Comparison of ENCODE assay signal across 8 cellular contexts in genomic region chr1:182839209-182840065, GRCh38. TPM values are rescaled to one million over a fixed set of nuclear protein-coding genes. Genes with fewer than 3 reads are reported as not detected.
DNase-seq lines count a peak whose midpoint lies in the region; ATAC-seq and TF ChIP-seq lines count a peak whose summit lies in the region.

Gene DHX9 (plus strand): TSS chr1:182839347. CDS start chr1:182842567, 3,220 bp downstream.

- no peaks in the 10 kb centered on the region for H3K27me3 Mint-ChIP-seq in memory B cell

- peak within 1 kb of the TSS; percentile 72 for H3K4me3 ChIP-seq in effector memory CD4-positive, alpha-beta T cell (ENCODE audit: insufficient read depth, low read depth, low read length, poor library complexity, severe bottlenecking)

- H3K9me3 ChIP-seq in effector memory CD4-positive, alpha-beta T cell (ENCODE audit: control insufficient read depth, low read length) = no peaks in the 10 kb centered on the region

- peak within 1 kb of the TSS; percentile 90 for H3K27ac ChIP-seq in effector memory CD4-positive, alpha-beta T cell (ENCODE audit: insufficient read depth, low read length, poor library complexity, severe bottlenecking)

- H3K4me1 ChIP-seq in effector memory CD4-positive, alpha-beta T cell (ENCODE audit: control insufficient read depth, insufficient read depth, low read length, poor library complexity, severe bottlenecking) = peaks cover 18% of the 10 kb centered on the region

- POLR2A ChIA-PET in activated CD8-positive, alpha-beta memory T cell treated with anti-CD3 and anti-CD28 coated beads for 36 hours (lab: Charles Lee) = interaction anchor here (0.6 to 1.3 kb wide), 3 partner anchors 49 to 236 kb away, joined by 4 to 11 read pairs (median 5); no protein-coding TSS in a partner anchor

- no peak for TF ChIP-seq CTCF in GM20000 (IDR thresholded peaks at IDR 0.05; ENCODE audit: extremely low read depth, missing control alignments)

- no peaks in the 10 kb centered on the region for H3K27me3 ChIP-seq in effector memory CD4-positive, alpha-beta T cell (replicated peaks; ENCODE audit: control insufficient read depth, insufficient read depth, low read length, poor library complexity, severe bottlenecking)

- DNase-seq in COLO668 (lab: John Stamatoyannopoulos, UW; ENCODE audit: unreplicated experiment) = peak; percentile 97
- peak; percentile 98 for DNase-seq in GM20000 (ENCODE audit: low spot score)
- peak; percentile 93 for DNase-seq in HT-29 (ENCODE audit: low spot score)
- DNase-seq in NK-92 treated with Interleukin-12 subunit alpha and Interleukin-12 subunit beta, amount 100 ng/mL, for 24 hours (lab: John Stamatoyannopoulos, UW) = peak; percentile 91
- peak; percentile 92 to 94 (median 92) for DNase-seq in effector memory CD4-positive, alpha-beta T cell
- DNase-seq in memory B cell (ENCODE audit: low spot score in 2 of 2) = peak; percentile 99 to 100
- peak; percentile 83 for DNase-seq in stimulated activated CD8-positive, alpha-beta memory T cell treated with anti-CD3 and anti-CD28 coated beads, Interleukin-12 subunit alpha, Interleukin-12 subunit beta, amount 100 ng/mL, for 24 hours (ENCODE audit: extremely low read depth)

- CTCF ChIA-PET in activated CD8-positive, alpha-beta memory T cell treated with anti-CD3 and anti-CD28 coated beads for 36 hours (lab: Charles Lee) = interaction anchor here (0.7 to 1.6 kb wide), 2 partner anchors 14 to 51 kb away, joined by 4 to 5 read pairs; no protein-coding TSS in a partner anchor

- peak within 1 kb of the TSS; percentile 95 for H3K4me3 Mint-ChIP-seq in memory B cell

- no peaks in the 10 kb centered on the region for H3K9me3 Mint-ChIP-seq in memory B cell

- peaks cover 32% of the 10 kb centered on the region for H3K4me1 Mint-ChIP-seq in memory B cell

- H3K27ac Mint-ChIP-seq in memory B cell = peak within 1 kb of the TSS; percentile 92

- ATAC-seq in memory B cell (ENCODE audit: low read depth) = peak; percentile 79

- peaks cover 21% of the 10 kb centered on the region for H3K36me3 ChIP-seq in effector memory CD4-positive, alpha-beta T cell (ENCODE audit: control insufficient read depth, insufficient read depth, low read length)

- peaks cover 8% of the 10 kb centered on the region for H3K36me3 Mint-ChIP-seq in memory B cell

RNA-seq across cellular contexts. Expression of gene DHX9, which starts in this region (rescaled TPM):
- 115 and 131 TPM in 2 replicates for total RNA-seq in HT-29 (2014; rRNA removed; shearing (Covaris generic))
- 100 to 1,000 TPM; 335 to 338 TPM for total RNA-seq in activated CD8-positive, alpha-beta memory T cell treated with anti-CD3 and anti-CD28 coated beads for 36 hours

Comparison
In these comparisons a context has a peak if more than half of its experiments do, and no peak if none do; other contexts are left out.
1. Peak in every context shown above with its lines: DNase-seq, ATAC-seq, H3K4me3 ChIP-seq and H3K27ac ChIP-seq.